ENCODE assay signal across 8 cellular contexts in the genomic region with DNA sequence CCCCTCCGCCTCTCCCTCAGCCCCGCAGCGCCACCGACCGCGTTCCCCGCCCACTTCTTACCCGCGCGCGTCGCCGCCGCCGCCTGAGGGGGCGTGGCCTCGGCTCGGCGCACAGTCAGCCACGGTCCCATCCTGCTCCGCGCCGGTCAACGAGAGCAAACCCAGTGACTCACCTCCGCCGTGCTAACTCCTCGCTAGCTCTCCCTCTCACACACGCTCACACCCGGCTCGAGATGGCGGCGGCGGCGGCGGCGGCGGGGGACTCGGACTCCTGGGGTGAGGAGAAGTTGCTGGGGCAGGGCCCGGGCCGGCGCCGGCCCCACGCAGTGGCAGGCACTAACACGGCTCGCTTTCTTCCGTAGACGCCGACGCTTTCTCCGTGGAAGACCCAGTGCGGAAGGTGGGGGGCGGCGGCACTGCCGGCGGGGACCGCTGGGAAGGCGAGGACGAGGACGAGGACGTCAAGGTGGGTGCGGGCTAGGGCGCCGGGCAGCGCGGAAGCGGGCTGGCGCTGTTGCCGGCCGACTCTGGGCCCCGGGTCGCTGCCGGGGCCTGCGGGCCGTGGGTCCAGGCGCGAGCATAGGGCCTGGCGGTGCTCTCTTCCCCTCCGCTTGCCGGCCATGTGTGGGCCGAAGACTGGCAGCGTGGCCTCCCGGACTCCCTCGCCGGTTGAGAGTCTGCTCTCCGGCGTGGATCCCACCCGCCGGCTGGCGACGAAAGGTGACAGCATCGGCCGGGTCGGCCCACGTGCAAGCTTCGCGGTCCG. TPM values are rescaled to one million over a fixed set of nuclear protein-coding genes. Genes with fewer than 3 reads are reported as not detected.
DNase-seq lines count a peak whose midpoint lies in the region; ATAC-seq, FAIRE-seq and TF ChIP-seq lines count a peak whose summit lies in the region.

A gene with protein sequence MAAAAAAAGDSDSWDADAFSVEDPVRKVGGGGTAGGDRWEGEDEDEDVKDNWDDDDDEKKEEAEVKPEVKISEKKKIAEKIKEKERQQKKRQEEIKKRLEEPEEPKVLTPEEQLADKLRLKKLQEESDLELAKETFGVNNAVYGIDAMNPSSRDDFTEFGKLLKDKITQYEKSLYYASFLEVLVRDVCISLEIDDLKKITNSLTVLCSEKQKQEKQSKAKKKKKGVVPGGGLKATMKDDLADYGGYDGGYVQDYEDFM (plus strand): TSS at position 186 of the 766 bp plus-strand sequence. CDS start 48 bp downstream, at position 234.

- H3K4me3 ChIP-seq in HUES6 (ENCODE audit: low read depth, low read length) = peak within 1 kb of the TSS; percentile 82
- H3K4me3 ChIP-seq in OCI-LY1 (ENCODE audit: low read depth, low read length, poor library complexity, severe bottlenecking) = peak within 1 kb of the TSS; percentile 96
- peak within 1 kb of the TSS; percentile 70 to 92 (median 92) for H3K4me3 ChIP-seq in endothelial cell of umbilical vein (replicated peaks in 1 of 3; ENCODE audit: insufficient read depth in 1 of 3, low read depth in 1 of 3, low read length in 3 of 3)
- peak within 1 kb of the TSS; percentile 94 for H3K4me3 ChIP-seq in mononuclear cell (ENCODE audit: low read length)

- intact Hi-C loops in endothelial cell of umbilical vein (cut with micrococcal nuclease) = loop anchor here (1.0 kb wide), 2 partner anchors 110 to 633 kb away; a partner anchor contains a TSS

- in situ Hi-C loops in Caki2 (cut with HindIII; ENCODE audit: low pct_unique_long_range_greater_than_20kb, low sequenced_read_pairs) = no loop called here

- H2AFZ ChIP-seq in OCI-LY1 (ENCODE audit: low read length) = peak within 1 kb of the TSS; percentile 21; the same call in 1 of the 2 replicates
- peak within 1 kb of the TSS; percentile 71 for H2AFZ ChIP-seq in endothelial cell of umbilical vein (ENCODE audit: low read depth, low read length)

- CTCF ChIA-PET in endothelial cell of umbilical vein (lab: Charles Lee) = interaction anchor here (0.6 to 2.2 kb wide), 7 partner anchors 9 to 48 kb away, joined by 3 to 13 read pairs (median 4); no protein-coding TSS in a partner anchor

- POLR2A ChIA-PET in endothelial cell of umbilical vein (lab: Charles Lee) = interaction anchor here (0.5 to 1.8 kb wide), 7 partner anchors 8 to 239 kb away, joined by 3 to 12 read pairs (median 5); a partner anchor contains a TSS

- peak within 1 kb of the TSS; percentile 93 for H3K9ac ChIP-seq in HUES6 (ENCODE audit: low read length)
- peak within 1 kb of the TSS; percentile 81 for H3K9ac ChIP-seq in OCI-LY1 (ENCODE audit: low read length)
- peak within 1 kb of the TSS; percentile 89 for H3K9ac ChIP-seq in endothelial cell of umbilical vein (replicated peaks; ENCODE audit: extremely low read depth, insufficient read depth, low read length)

- no TSS peak for BruUV-seq in endothelial cell of umbilical vein (replicated peaks; lab: Mats Ljungman, UMichigan)

- ATAC-seq in GM21423 (IDR thresholded peaks at IDR 0.05; ENCODE audit: unreplicated experiment) = peak; percentile 79

- DNase-seq in Caki2 (ENCODE audit: low read depth) = peak; percentile 93
- peak; percentile 91 for DNase-seq in activated T-cell treated with anti-CD3 and anti-CD28 coated beads for 1 hour (ENCODE audit: low read depth)
- peak; percentile 98 for DNase-seq in endothelial cell of umbilical vein (ENCODE audit: low read depth, low spot score)
- peak; percentile 87 to 91 for DNase-seq in stimulated activated CD8-positive, alpha-beta memory T cell treated with anti-CD3 and anti-CD28 coated beads, Interleukin-2, amount 100 ng/mL, for 48 hours (ENCODE audit: low read depth in 2 of 2)

- H3K9me1 ChIP-seq in endothelial cell of umbilical vein (replicated peaks; ENCODE audit: control insufficient read depth, extremely low read depth, insufficient read depth, low read length) = no peaks in the 10 kb centered on the region

- H3K9me3 ChIP-seq in HUES6 (ENCODE audit: control insufficient read depth, insufficient read depth, low read depth, low read length) = no peaks in the 10 kb centered on the region
- H3K9me3 ChIP-seq in OCI-LY1 (ENCODE audit: low read length) = no peaks in the 10 kb centered on the region
- H3K9me3 ChIP-seq in endothelial cell of umbilical vein (replicated peaks; ENCODE audit: control insufficient read depth, insufficient read depth, low read length) = no peaks in the 10 kb centered on the region
- H3K9me3 ChIP-seq in mononuclear cell (ENCODE audit: low read depth, low read length) = no peaks in the 10 kb centered on the region

- H3K36me3 ChIP-seq in HUES6 (ENCODE audit: control insufficient read depth, insufficient read depth, low read length) = peaks cover 27% of the 10 kb centered on the region
- H3K36me3 ChIP-seq in OCI-LY1 (ENCODE audit: insufficient read depth, low read length) = peaks cover 32% of the 10 kb centered on the region
- H3K36me3 ChIP-seq in endothelial cell of umbilical vein (ENCODE audit: control insufficient read depth in 2 of 2, extremely low read depth in 1 of 2, insufficient read depth in 2 of 2, low read length in 2 of 2) = peaks cover 0 to 5% of the 10 kb centered on the region in 2 experiments

- H4K20me1 ChIP-seq in OCI-LY1 (ENCODE audit: insufficient read depth, low read length) (no peaks in the 10 kb centered on the region), endothelial cell of umbilical vein (replicated peaks; ENCODE audit: control insufficient read depth, extremely low read depth, insufficient read depth, low read length) (peaks cover 4% of the 10 kb centered on the region)

- 0 out of 2 replicates have a peak, but pooled peaks cover 3% of the 10 kb centered on the region for H3F3A ChIP-seq in OCI-LY1 (ENCODE audit: insufficient read depth, low read length)

- no peaks in the 10 kb centered on the region for H3K9me2 ChIP-seq in OCI-LY1 (ENCODE audit: low read depth, low read length)

- dilution Hi-C loops in endothelial cell of umbilical vein (cut with MboI; ENCODE audit: extremely low pct_ligation_motif_present, low sequenced_read_pairs) = no loop called here

- H3K79me2 ChIP-seq in OCI-LY1 (ENCODE audit: insufficient read depth, low read length) (peaks cover 38% of the 10 kb centered on the region), endothelial cell of umbilical vein (ENCODE audit: control insufficient read depth, insufficient read depth, low read length) (peaks cover 56% of the 10 kb centered on the region)

- H3K27me3 ChIP-seq in HUES6 (ENCODE audit: control insufficient read depth, insufficient read depth, low read length) = no peaks in the 10 kb centered on the region
- no peaks in the 10 kb centered on the region for H3K27me3 ChIP-seq in OCI-LY1 (ENCODE audit: insufficient read depth, low read length)
- no peaks in the 10 kb centered on the region for H3K27me3 ChIP-seq in endothelial cell of umbilical vein (ENCODE audit: control insufficient read depth in 2 of 2, insufficient read depth in 2 of 2, low read length in 2 of 2)
- no peaks in the 10 kb centered on the region for H3K27me3 ChIP-seq in mononuclear cell (ENCODE audit: insufficient read depth, low read length)

- peak; percentile 89 for FAIRE-seq in endothelial cell of umbilical vein (lab: Jason Lieb, UNC)

- TF ChIP-seq POLR2A in endothelial cell of umbilical vein (IDR thresholded peaks at IDR 0.05; ENCODE audit: low read depth, low read length) = no peak

- H3K4me2 ChIP-seq in OCI-LY1 (ENCODE audit: low read length) (peak within 1 kb of the TSS; percentile 93), endothelial cell of umbilical vein (ENCODE audit: insufficient read depth, low read length) (peak within 1 kb of the TSS; percentile 96)

- peak within 1 kb of the TSS; percentile 90 for H3K27ac ChIP-seq in HUES6 (ENCODE audit: low read depth, low read length)
- H3K27ac ChIP-seq in OCI-LY1 (ENCODE audit: low read depth, low read length, poor library complexity, severe bottlenecking) = peak within 1 kb of the TSS; percentile 62
- peak within 1 kb of the TSS; percentile 80 for H3K27ac ChIP-seq in endothelial cell of umbilical vein (ENCODE audit: insufficient read depth, low read depth, low read length)

- TF ChIP-seq CTCF in OCI-LY1 (IDR thresholded peaks at IDR 0.05; ENCODE audit: low read length) (no peak), endothelial cell of umbilical vein (IDR thresholded peaks at IDR 0.05; ENCODE audit: extremely low read depth in 1 of 2, insufficient read depth in 1 of 2, low read depth in 1 of 2, low read length in 2 of 2) (no peak)

- H3K4me1 ChIP-seq in HUES6 (ENCODE audit: control insufficient read depth, insufficient read depth, low read length) (peaks cover 7% of the 10 kb centered on the region; the same call in 1 of the 2 replicates), OCI-LY1 (ENCODE audit: insufficient read depth, low read length, severe bottlenecking) (peaks cover 38% of the 10 kb centered on the region), endothelial cell of umbilical vein (ENCODE audit: control insufficient read depth, extremely low read depth, insufficient read depth, low read length) (peaks cover 35% of the 10 kb centered on the region), mononuclear cell (ENCODE audit: insufficient read depth, low read length) (peaks cover 36% of the 10 kb centered on the region)

TF ChIP-seq in endothelial cell of umbilical vein, 7 proteins besides CTCF, POLR2A, EP300 and RAD21 (continues in another document):
- no peak for TF ChIP-seq EZH2 (IDR thresholded peaks at IDR 0.05; ENCODE audit: borderline replicate concordance, low read depth, low read length, severe bottlenecking)
- no peak for TF ChIP-seq GATA2 (IDR thresholded peaks at IDR 0.05; ENCODE audit: insufficient read depth, insufficient read length, low read depth, low read length)
- peak; percentile 33 for TF ChIP-seq MYC (IDR thresholded peaks at IDR 0.05; ENCODE audit: low read depth, low read length)
- TF ChIP-seq JUN (IDR thresholded peaks at IDR 0.05; ENCODE audit: borderline replicate concordance, insufficient read depth, insufficient read length, low read depth) = peak; percentile 46
- TF ChIP-seq, protein P1, sequence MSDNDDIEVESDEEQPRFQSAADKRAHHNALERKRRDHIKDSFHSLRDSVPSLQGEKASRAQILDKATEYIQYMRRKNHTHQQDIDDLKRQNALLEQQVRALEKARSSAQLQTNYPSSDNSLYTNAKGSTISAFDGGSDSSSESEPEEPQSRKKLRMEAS (IDR thresholded peaks at IDR 0.05; ENCODE audit: insufficient read depth, insufficient read length) = peak; percentile 68
- peak; percentile 73 for TF ChIP-seq POLR2AphosphoS5 (IDR thresholded peaks at IDR 0.05; ENCODE audit: insufficient read depth, low read depth, low read length)

RNA-seq across cellular contexts. Expression of the gene that starts here (rescaled TPM):
- total RNA-seq in Caki2 (2014; rRNA removed; shearing (Covaris generic); ENCODE audit: low replicate concordance) = 21.3 and 36.3 TPM in 2 replicates
- total RNA-seq in endothelial cell of umbilical vein (132 and 150 TPM in 2 replicates), mononuclear cell (71.6 TPM)
- 28.3 and 35.4 TPM in 2 replicates for polyA plus RNA-seq in endothelial cell of umbilical vein
- polyA plus RNA-seq in endothelial cell of umbilical vein (2011; cell fraction: cytosol; rRNA removed) = 68.1 and 71.9 TPM in 2 replicates
- 46.4 and 64.5 TPM in 2 replicates for polyA plus RNA-seq in endothelial cell of umbilical vein (2011; cell fraction: nucleus; rRNA removed)
- 87.7 and 139 TPM in 2 replicates for polyA plus RNA-seq in endothelial cell of umbilical vein (2012)
- 52.2 and 63.8 TPM in 2 replicates for polyA minus RNA-seq in endothelial cell of umbilical vein
- 66.8 TPM for polyA minus RNA-seq in endothelial cell of umbilical vein (2011; cell fraction: cytosol; rRNA and poly(A)+ RNA removed)
- polyA minus RNA-seq in endothelial cell of umbilical vein (2011; cell fraction: nucleus; rRNA and poly(A)+ RNA removed) = 28.2 and 47.8 TPM in 2 replicates

Comparison
In these comparisons a context has a peak if more than half of its experiments do, and no peak if none do; other contexts are left out.
1. Peak in every context shown above with its lines: DNase-seq, ATAC-seq, H3K4me3 ChIP-seq and H3K27ac ChIP-seq.